ENCODE assay signal across 16 cellular contexts in genomic region chr13:28338202-28338601, GRCh38.
DNase-seq lines count a peak whose midpoint lies in the region; ATAC-seq and TF ChIP-seq lines count a peak whose summit lies in the region.
"Had no signal": no experiment of that assay in that cellular context is flagged by ENCODE, and none has a peak within 500 bp of the region (broad histone marks: within the 10 kb centered on the region; RNA-seq: fewer than 3 reads in every experiment).

No MANE protein-coding gene starts in this region.

- no peaks in the 10 kb centered on the region for H3K36me3 ChIP-seq in aorta (ENCODE audit: control insufficient read depth in 1 of 2, insufficient read depth in 2 of 2, low read length in 1 of 2)
- H3K36me3 ChIP-seq: prostate gland, suprapubic skin had no signal

- intact Hi-C loops in aorta (cut with DNase I), result no loop called here

- H3K9me3 ChIP-seq in aorta (ENCODE audit: control insufficient read depth, low read length) (no peaks in the 10 kb centered on the region), T-helper 17 cell (ENCODE audit: control insufficient read depth, low read length, poor library complexity, severe bottlenecking) (no peaks in the 10 kb centered on the region)
- H3K9me3 ChIP-seq: prostate gland, suprapubic skin had no signal

- DNase-seq in NCI-H526 treated with DMSO at 0.1 percent for 48 hours (lab: John Stamatoyannopoulos, UW), result peak; percentile 75
- peak; percentile 67 for DNase-seq in fibroblast of peridontal ligament (ENCODE audit: extremely low read depth)
- DNase-seq in aorta, result no peak
- no peak for DNase-seq in T-helper 17 cell
- DNase-seq: cortex of kidney; erythroblast; NCI-H187; NCI-H510A; stimulated activated CD4-positive, alpha-beta T cell treated with anti-CD3 and anti-CD28 coated beads, Interleukin-1b, Interleukin-23, amount 100 ng/mL, for 48 hours had no signal

- H3K27ac Mint-ChIP-seq in nephron (peak overlapping the region; percentile 78 to 86 (median 83)), T-helper 17 cell (no peak overlapping the region)
- H3K27ac Mint-ChIP-seq: activated T-helper 1 cell treated with anti-CD3 and anti-CD28 coated beads, Interleukin-12 subunit alpha, Interleukin-12 subunit beta, Interleukin-2, Interleukin-4 antibody, amounts not matched to agents 30 ng/mL and 10 ng/mL and 1 ng/mL, durations not matched to agents 14 hours and 24 hours and 36 hours had no signal

- H3K27me3 Mint-ChIP-seq in nephron (ENCODE audit: low read depth) (peaks cover 11% of the 10 kb centered on the region), T-helper 17 cell (peaks cover 60% of the 10 kb centered on the region)

- no peak overlapping the region for H3K4me3 ChIP-seq in aorta (ENCODE audit: low read length in 2 of 2)
- H3K4me3 ChIP-seq: prostate gland, suprapubic skin had no signal

- H3K4me3 Mint-ChIP-seq in nephron, result peak overlapping the region in 1 of 3 experiments; percentile 7
- H3K4me3 Mint-ChIP-seq in T-helper 17 cell, result no peak overlapping the region
- H3K4me3 Mint-ChIP-seq: activated T-helper 1 cell treated with anti-CD3 and anti-CD28 coated beads, Interleukin-12 subunit alpha, Interleukin-12 subunit beta, Interleukin-2, Interleukin-4 antibody, amounts not matched to agents 30 ng/mL and 10 ng/mL and 1 ng/mL, durations not matched to agents 14 hours and 24 hours and 36 hours had no signal

- H3K9me3 Mint-ChIP-seq in nephron, result no peaks in the 10 kb centered on the region
- H3K9me3 Mint-ChIP-seq: activated T-helper 1 cell treated with anti-CD3 and anti-CD28 coated beads, Interleukin-12 subunit alpha, Interleukin-12 subunit beta, Interleukin-2, Interleukin-4 antibody, amounts not matched to agents 30 ng/mL and 10 ng/mL and 1 ng/mL, durations not matched to agents 14 hours and 24 hours and 36 hours had no signal

- WGBS in aorta, 2 donors, result 10 to 23% methylated on average over 4 of the region's 4 CpGs

- H3K27me3 ChIP-seq in aorta (ENCODE audit: control insufficient read depth in 1 of 2, insufficient read depth in 2 of 2, low read length in 1 of 2), result no peaks in the 10 kb centered on the region
- H3K27me3 ChIP-seq: suprapubic skin had no signal

- H3K36me3 Mint-ChIP-seq in nephron (ENCODE audit: low read depth) (no peaks in the 10 kb centered on the region), T-helper 17 cell (ENCODE audit: low read depth) (peaks cover 4% of the 10 kb centered on the region)

- H3K4me1 Mint-ChIP-seq in nephron (peaks cover 52% of the 10 kb centered on the region), T-helper 17 cell (no peaks in the 10 kb centered on the region)

- H3K27ac ChIP-seq in aorta (ENCODE audit: low read depth in 1 of 2, low read length in 2 of 2), result peak overlapping the region in 1 of 2 donors; percentile 44
- H3K27ac ChIP-seq: C4-2B, prostate gland, suprapubic skin had no signal

- no peak for TF ChIP-seq CTCF in nephron (IDR thresholded peaks at IDR 0.05; ENCODE audit: unreplicated experiment in 3 of 3)

- ATAC-seq in aorta (ENCODE audit: low FRiP score), result peak; percentile 40
- ATAC-seq in GM19455 (IDR thresholded peaks at IDR 0.05; ENCODE audit: unreplicated experiment), result no peak
- no peak for ATAC-seq in T-helper 17 cell
- ATAC-seq in HG03139 (IDR thresholded peaks at IDR 0.05; ENCODE audit: unreplicated experiment), result no peak

- H3K4me1 ChIP-seq in aorta (ENCODE audit: control insufficient read depth in 1 of 2, insufficient read depth in 2 of 2, low read length in 2 of 2), result no peaks in the 10 kb centered on the region
- H3K4me1 ChIP-seq: prostate gland had no signal

Comparison
In these comparisons a context has a peak if more than half of its experiments do, and no peak if none do; other contexts are left out.
1. DNase-seq: peak in NCI-H526 treated with DMSO at 0.1 percent for 48 hours (single experiment) and fibroblast of peridontal ligament (single experiment); none in aorta (0 of 2) and T-helper 17 cell (0 of 3).